In the genomic region with DNA sequence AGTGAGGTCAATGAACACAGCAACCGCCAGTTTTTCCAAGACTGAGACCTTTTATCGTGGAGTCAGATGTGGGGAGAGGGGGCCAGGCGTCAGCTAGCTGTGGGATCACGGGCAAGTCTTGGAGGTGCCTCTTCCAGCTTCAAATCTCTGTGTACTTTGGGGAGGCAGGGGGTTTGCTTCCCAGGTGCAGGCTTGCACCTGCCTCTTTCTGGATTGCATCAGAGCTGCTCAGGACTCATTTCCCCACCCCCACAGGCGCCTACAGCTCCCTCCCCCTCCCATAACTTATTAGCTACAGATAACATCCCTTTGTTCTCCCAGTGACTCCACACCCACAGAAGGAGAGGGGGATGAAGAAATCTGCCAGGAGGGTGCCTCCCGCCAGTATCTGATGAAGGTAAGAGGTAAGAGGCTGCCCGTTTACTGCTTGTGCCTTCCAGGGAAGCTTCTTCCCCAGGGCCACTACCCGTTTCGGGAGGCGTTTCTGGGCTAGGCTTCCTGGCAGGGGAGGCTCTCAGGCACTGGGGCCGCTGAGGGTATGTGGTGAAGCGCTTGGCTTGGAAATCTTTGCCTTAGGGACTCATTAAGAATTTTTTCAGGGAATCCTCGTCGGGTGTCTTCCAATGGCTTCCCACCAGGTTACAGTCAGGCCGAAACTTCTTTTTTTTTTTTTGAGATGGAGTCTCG, we compare ENCODE assay signal across 1 cellular context.
A peak's percentile ranks its signal among the peaks of the same experiment; 100 is the strongest.
TF ChIP-seq lines count a peak whose summit lies in the region.

No MANE protein-coding gene starts in this region.

TF ChIP-seq in GM23338, 12 proteins besides CTCF, POLR2A, EP300 and RAD21 (continued from another document):
- TF ChIP-seq, protein P1, sequence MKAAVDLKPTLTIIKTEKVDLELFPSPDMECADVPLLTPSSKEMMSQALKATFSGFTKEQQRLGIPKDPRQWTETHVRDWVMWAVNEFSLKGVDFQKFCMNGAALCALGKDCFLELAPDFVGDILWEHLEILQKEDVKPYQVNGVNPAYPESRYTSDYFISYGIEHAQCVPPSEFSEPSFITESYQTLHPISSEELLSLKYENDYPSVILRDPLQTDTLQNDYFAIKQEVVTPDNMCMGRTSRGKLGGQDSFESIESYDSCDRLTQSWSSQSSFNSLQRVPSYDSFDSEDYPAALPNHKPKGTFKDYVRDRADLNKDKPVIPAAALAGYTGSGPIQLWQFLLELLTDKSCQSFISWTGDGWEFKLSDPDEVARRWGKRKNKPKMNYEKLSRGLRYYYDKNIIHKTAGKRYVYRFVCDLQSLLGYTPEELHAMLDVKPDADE (IDR thresholded peaks at IDR 0.05), result no peak
- TF ChIP-seq CREB1 (CRISPR knock-in tag; IDR thresholded peaks at IDR 0.05; ENCODE audit: low read depth) (no peak; the same call in 1 of the 2 replicates), POLR2AphosphoS5 (IDR thresholded peaks at IDR 0.05; ENCODE audit: low read depth) (peak; percentile 44), STAT1 (IDR thresholded peaks at IDR 0.05; ENCODE audit: unreplicated experiment) (no peak), ZNF331 (CRISPR knock-in tag; IDR thresholded peaks at IDR 0.05; ENCODE audit: low read depth) (no peak)
- TF ChIP-seq, protein P2, sequence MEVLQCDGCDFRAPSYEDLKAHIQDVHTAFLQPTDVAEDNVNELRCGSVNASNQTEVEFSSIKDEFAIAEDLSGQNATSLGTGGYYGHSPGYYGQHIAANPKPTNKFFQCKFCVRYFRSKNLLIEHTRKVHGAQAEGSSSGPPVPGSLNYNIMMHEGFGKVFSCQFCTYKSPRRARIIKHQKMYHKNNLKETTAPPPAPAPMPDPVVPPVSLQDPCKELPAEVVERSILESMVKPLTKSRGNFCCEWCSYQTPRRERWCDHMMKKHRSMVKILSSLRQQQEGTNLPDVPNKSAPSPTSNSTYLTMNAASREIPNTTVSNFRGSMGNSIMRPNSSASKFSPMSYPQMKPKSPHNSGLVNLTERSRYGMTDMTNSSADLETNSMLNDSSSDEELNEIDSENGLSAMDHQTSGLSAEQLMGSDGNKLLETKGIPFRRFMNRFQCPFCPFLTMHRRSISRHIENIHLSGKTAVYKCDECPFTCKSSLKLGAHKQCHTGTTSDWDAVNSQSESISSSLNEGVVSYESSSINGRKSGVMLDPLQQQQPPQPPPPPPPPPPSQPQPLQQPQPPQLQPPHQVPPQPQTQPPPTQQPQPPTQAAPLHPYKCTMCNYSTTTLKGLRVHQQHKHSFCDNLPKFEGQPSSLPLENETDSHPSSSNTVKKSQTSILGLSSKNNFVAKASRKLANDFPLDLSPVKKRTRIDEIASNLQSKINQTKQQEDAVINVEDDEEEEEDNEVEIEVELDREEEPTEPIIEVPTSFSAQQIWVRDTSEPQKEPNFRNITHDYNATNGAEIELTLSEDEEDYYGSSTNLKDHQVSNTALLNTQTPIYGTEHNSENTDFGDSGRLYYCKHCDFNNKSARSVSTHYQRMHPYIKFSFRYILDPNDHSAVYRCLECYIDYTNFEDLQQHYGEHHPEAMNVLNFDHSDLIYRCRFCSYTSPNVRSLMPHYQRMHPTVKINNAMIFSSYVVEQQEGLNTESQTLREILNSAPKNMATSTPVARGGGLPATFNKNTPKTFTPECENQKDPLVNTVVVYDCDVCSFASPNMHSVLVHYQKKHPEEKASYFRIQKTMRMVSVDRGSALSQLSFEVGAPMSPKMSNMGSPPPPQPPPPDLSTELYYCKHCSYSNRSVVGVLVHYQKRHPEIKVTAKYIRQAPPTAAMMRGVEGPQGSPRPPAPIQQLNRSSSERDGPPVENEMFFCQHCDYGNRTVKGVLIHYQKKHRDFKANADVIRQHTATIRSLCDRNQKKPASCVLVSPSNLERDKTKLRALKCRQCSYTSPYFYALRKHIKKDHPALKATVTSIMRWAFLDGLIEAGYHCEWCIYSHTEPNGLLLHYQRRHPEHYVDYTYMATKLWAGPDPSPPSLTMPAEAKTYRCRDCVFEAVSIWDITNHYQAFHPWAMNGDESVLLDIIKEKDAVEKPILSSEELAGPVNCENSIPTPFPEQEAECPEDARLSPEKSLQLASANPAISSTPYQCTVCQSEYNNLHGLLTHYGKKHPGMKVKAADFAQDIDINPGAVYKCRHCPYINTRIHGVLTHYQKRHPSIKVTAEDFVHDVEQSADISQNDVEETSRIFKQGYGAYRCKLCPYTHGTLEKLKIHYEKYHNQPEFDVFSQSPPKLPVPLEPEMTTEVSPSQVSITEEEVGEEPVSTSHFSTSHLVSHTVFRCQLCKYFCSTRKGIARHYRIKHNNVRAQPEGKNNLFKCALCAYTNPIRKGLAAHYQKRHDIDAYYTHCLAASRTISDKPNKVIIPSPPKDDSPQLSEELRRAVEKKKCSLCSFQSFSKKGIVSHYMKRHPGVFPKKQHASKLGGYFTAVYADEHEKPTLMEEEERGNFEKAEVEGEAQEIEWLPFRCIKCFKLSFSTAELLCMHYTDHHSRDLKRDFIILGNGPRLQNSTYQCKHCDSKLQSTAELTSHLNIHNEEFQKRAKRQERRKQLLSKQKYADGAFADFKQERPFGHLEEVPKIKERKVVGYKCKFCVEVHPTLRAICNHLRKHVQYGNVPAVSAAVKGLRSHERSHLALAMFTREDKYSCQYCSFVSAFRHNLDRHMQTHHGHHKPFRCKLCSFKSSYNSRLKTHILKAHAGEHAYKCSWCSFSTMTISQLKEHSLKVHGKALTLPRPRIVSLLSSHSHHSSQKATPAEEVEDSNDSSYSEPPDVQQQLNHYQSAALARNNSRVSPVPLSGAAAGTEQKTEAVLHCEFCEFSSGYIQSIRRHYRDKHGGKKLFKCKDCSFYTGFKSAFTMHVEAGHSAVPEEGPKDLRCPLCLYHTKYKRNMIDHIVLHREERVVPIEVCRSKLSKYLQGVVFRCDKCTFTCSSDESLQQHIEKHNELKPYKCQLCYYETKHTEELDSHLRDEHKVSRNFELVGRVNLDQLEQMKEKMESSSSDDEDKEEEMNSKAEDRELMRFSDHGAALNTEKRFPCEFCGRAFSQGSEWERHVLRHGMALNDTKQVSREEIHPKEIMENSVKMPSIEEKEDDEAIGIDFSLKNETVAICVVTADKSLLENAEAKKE (CRISPR knock-in tag; IDR thresholded peaks at IDR 0.05), result peak; percentile 42; the same call in 1 of the 2 replicates
